Comparison of ENCODE assay signal across 7 cellular contexts in genomic region chr12:53215497-53215896, GRCh38. TPM values are rescaled to one million over a fixed set of nuclear protein-coding genes. Genes with fewer than 3 reads are reported as not detected.
DNase-seq lines count a peak whose midpoint lies in the region; ATAC-seq and TF ChIP-seq lines count a peak whose summit lies in the region.
"Had no signal": no experiment of that assay in that cellular context is flagged by ENCODE, and none has a peak within 500 bp of the region (broad histone marks: within the 10 kb centered on the region; RNA-seq: fewer than 3 reads in every experiment).

No MANE protein-coding gene starts in this region.

- H3K4me3 ChIP-seq in hepatocyte: no peak overlapping the region
- no peak overlapping the region for H3K4me3 ChIP-seq in upper lobe of left lung

- no peak for DNase-seq in activated naive CD4-positive, alpha-beta T cell treated with Interleukin-2 at 50 U/mL for 16 hours
- no peak for DNase-seq in hepatocyte (ENCODE audit: low spot score)
- DNase-seq in upper lobe of left lung: no peak
- DNase-seq in NCI-H2107 treated with DMSO at 0.1 percent for 48 hours (lab: John Stamatoyannopoulos, UW; ENCODE audit: unreplicated experiment): no peak
- DNase-seq: NCI-H1694 had no signal

- H4K20me1 ChIP-seq in hepatocyte (ENCODE audit: insufficient read depth, poor library complexity, severe bottlenecking): peaks cover 21% of the 10 kb centered on the region

- peaks cover 73% of the 10 kb centered on the region for H3K4me1 Mint-ChIP-seq in activated naive CD4-positive, alpha-beta T cell treated with anti-CD3 and anti-CD28 coated beads, Interleukin-2, amount 50 U/mL, for 24 hours

- no peaks in the 10 kb centered on the region for H3K36me3 ChIP-seq in hepatocyte (replicated peaks; ENCODE audit: insufficient read depth, low read depth)
- H3K36me3 ChIP-seq in upper lobe of left lung: peaks cover 0 to 45% (median 42%) of the 10 kb centered on the region in 4 donors

- peaks cover 57% of the 10 kb centered on the region for H3K79me2 ChIP-seq in hepatocyte

- H3K4me2 ChIP-seq in hepatocyte: no peak overlapping the region

- H3K9me3 ChIP-seq in hepatocyte (ENCODE audit: low read depth) (no peaks in the 10 kb centered on the region), upper lobe of left lung (no peaks in the 10 kb centered on the region)

- H3K36me3 Mint-ChIP-seq in activated naive CD4-positive, alpha-beta T cell treated with anti-CD3 and anti-CD28 coated beads, Interleukin-2, amount 50 U/mL, for 24 hours: no peaks in the 10 kb centered on the region

- peak overlapping the region; percentile 100 for H3K27ac ChIP-seq in hepatocyte
- peak overlapping the region; percentile 98 to 100 (median 99) for H3K27ac ChIP-seq in upper lobe of left lung

- ATAC-seq in upper lobe of left lung (ENCODE audit: low FRiP score in 2 of 2) (no peak), GM21526 (IDR thresholded peaks at IDR 0.05; ENCODE audit: low FRiP score, unreplicated experiment) (no peak)

- no peaks in the 10 kb centered on the region for H3K9me3 Mint-ChIP-seq in activated naive CD4-positive, alpha-beta T cell treated with anti-CD3 and anti-CD28 coated beads, Interleukin-2, amount 50 U/mL, for 24 hours

- no peaks in the 10 kb centered on the region for H3K9me2 ChIP-seq in hepatocyte (replicated peaks; ENCODE audit: insufficient read depth)

- TF ChIP-seq POLR2A in upper lobe of left lung (IDR thresholded peaks at IDR 0.05): no peak

- H2AFZ ChIP-seq in hepatocyte: no peak overlapping the region

- no peaks in the 10 kb centered on the region for H3K27me3 ChIP-seq in hepatocyte
- H3K27me3 ChIP-seq in upper lobe of left lung: no peaks in the 10 kb centered on the region

- no peak for TF ChIP-seq CTCF in hepatocyte (IDR thresholded peaks at IDR 0.05; ENCODE audit: poor library complexity)
- no peak for TF ChIP-seq CTCF in upper lobe of left lung (IDR thresholded peaks at IDR 0.05)

- TF ChIP-seq EP300 in upper lobe of left lung (IDR thresholded peaks at IDR 0.05): no peak

- 97% methylated on average over 8 of the region's 8 CpGs for WGBS in hepatocyte (ENCODE audit: low lambda C conversion rate, missing lambda C conversion rate)
- 83 to 90% methylated on average over 8 of the region's 8 CpGs for WGBS in upper lobe of left lung, 2 donors

- H3K4me3 Mint-ChIP-seq in activated naive CD4-positive, alpha-beta T cell treated with anti-CD3 and anti-CD28 coated beads, Interleukin-2, amount 50 U/mL, for 24 hours: no peak overlapping the region

- H3K4me1 ChIP-seq in hepatocyte (ENCODE audit: insufficient read depth): peaks cover 34% of the 10 kb centered on the region
- peaks cover 54 to 76% (median 64%) of the 10 kb centered on the region in 4 donors for H3K4me1 ChIP-seq in upper lobe of left lung

- peak overlapping the region; percentile 86 for H3K27ac Mint-ChIP-seq in activated naive CD4-positive, alpha-beta T cell treated with anti-CD3 and anti-CD28 coated beads, Interleukin-2, amount 50 U/mL, for 24 hours

- H3K27me3 Mint-ChIP-seq in activated naive CD4-positive, alpha-beta T cell treated with anti-CD3 and anti-CD28 coated beads, Interleukin-2, amount 50 U/mL, for 24 hours: no peaks in the 10 kb centered on the region

RNA-seq across cellular contexts. Expression of gene ITGB7, which starts 8.4 kb away (rescaled TPM):
- 0.23 TPM in 1 of 2 replicates, not detected in the other for total RNA-seq in hepatocyte
- polyA plus RNA-seq in hepatocyte: 1.0 TPM in 1 of 2 replicates, not detected in the other
- 10 to 100 TPM in 1 of 6 donors, 1 to 10 TPM in 5; 3.1 to 12.9 (median 4.7) TPM for total RNA-seq in upper lobe of left lung

RNA-seq across cellular contexts. Expression of gene RARG, which starts 16.5 kb away (rescaled TPM):
- 15.1 and 20.9 TPM in 2 replicates for total RNA-seq in hepatocyte
- polyA plus RNA-seq in hepatocyte: 24.7 and 28.1 TPM in 2 replicates
- 10 to 100 TPM; 21.2 to 43.0 (median 32.1) TPM for total RNA-seq in upper lobe of left lung

RNA-seq across cellular contexts. Expression of gene CSAD, which starts 34.8 kb away (rescaled TPM):
- total RNA-seq in hepatocyte (14.1 and 16.8 TPM in 2 replicates), upper lobe of left lung (100 to 1,000 TPM in 1 of 6 donors, 10 to 100 TPM in 5; 19.8 to 164 (median 28.6) TPM)
- polyA plus RNA-seq in hepatocyte: 14.3 and 15.7 TPM in 2 replicates

RNA-seq across cellular contexts. Expression of gene ZNF740, which starts 35.0 kb away (rescaled TPM):
- total RNA-seq in hepatocyte (13.2 and 23.2 TPM in 2 replicates), upper lobe of left lung (10 to 100 TPM in 5 of 6 donors, 1 to 10 TPM in 1; 9.6 to 52.4 (median 24.0) TPM)
- 4.4 and 4.6 TPM in 2 replicates for polyA plus RNA-seq in hepatocyte

RNA-seq across cellular contexts. Expression of gene ESPL1, which starts 52.6 kb away (rescaled TPM):
- 7.6 and 9.0 TPM in 2 replicates for total RNA-seq in hepatocyte
- 4.4 and 5.8 TPM in 2 replicates for polyA plus RNA-seq in hepatocyte
- total RNA-seq in upper lobe of left lung: 1 to 10 TPM; 1.5 to 5.3 (median 2.1) TPM
